Comparison of ENCODE assay signal across 12 cellular contexts in the genomic region with DNA sequence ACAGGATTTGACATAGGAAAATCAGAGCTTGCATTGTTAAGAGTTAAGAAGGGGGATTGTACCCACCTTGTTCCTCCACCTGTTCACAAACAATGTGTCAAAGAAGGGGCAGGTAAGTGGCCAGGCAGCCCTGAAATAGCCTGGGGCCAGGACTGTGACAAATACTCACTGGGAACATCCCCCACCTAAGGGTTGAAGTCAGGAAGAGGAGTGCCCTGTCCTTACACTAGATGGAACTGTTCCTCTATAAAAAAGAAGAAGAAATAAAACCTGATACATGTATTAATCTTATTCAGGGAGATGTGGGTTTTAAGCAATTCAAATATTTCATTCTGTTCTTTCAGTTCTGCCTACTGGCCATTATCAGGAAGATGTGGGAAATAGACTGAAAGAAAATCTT. TPM values are rescaled to one million over a fixed set of nuclear protein-coding genes. Genes with fewer than 3 reads are reported as not detected.
A peak's percentile ranks its signal among the peaks of the same experiment; 100 is the strongest.
DNase-seq lines count a peak whose midpoint lies in the region; TF ChIP-seq lines count a peak whose summit lies in the region.
"Had no signal": no experiment of that assay in that cellular context is flagged by ENCODE, and none has a peak within 500 bp of the region (broad histone marks: within the 10 kb centered on the region; RNA-seq: fewer than 3 reads in every experiment).

No MANE protein-coding gene starts in this region.

- H3K4me3 ChIP-seq in mammary epithelial cell (replicated peaks in 1 of 3; ENCODE audit: insufficient read depth in 1 of 3, low read depth in 2 of 3, low read length in 3 of 3), result no peak overlapping the region
- no peak overlapping the region for H3K4me3 ChIP-seq in neural progenitor cell
- no peak overlapping the region for H3K4me3 ChIP-seq in CD8-positive, alpha-beta memory T cell (ENCODE audit: low read length)
- H3K4me3 ChIP-seq: coronary artery, skin epidermis had no signal

- no peak overlapping the region for H3K9ac ChIP-seq in mammary epithelial cell (ENCODE audit: insufficient read depth, low read length)
- no peak overlapping the region for H3K9ac ChIP-seq in neural progenitor cell

- H3K9me3 Mint-ChIP-seq in neural progenitor cell, result no peaks in the 10 kb centered on the region
- H3K9me3 Mint-ChIP-seq in CD8-positive, alpha-beta memory T cell, result peaks cover 0 to 1% (median 0%) of the 10 kb centered on the region in 5 donors
- H3K9me3 Mint-ChIP-seq: activated T-helper 1 cell treated with anti-CD3 and anti-CD28 coated beads, Interleukin-12 subunit alpha, Interleukin-12 subunit beta, Interleukin-2, Interleukin-4 antibody, amounts not matched to agents 30 ng/mL and 10 ng/mL and 1 ng/mL, durations not matched to agents 14 hours and 24 hours and 36 hours had no signal

- H3F3A ChIP-seq in neural progenitor cell (ENCODE audit: low read depth), result peaks cover 18% of the 10 kb centered on the region

- no peaks in the 10 kb centered on the region for H3K36me3 Mint-ChIP-seq in neural progenitor cell
- no peaks in the 10 kb centered on the region for H3K36me3 Mint-ChIP-seq in CD8-positive, alpha-beta memory T cell

- intact Hi-C loops in mammary epithelial cell (cut with micrococcal nuclease), result loop anchor here (1.0 kb wide), 2 partner anchors 247 to 471 kb away; no protein-coding TSS in a partner anchor

- POLR2A ChIA-PET in CD8-positive, alpha-beta memory T cell (lab: Charles Lee), result no interaction called here

- H3K36me3 ChIP-seq in mammary epithelial cell (ENCODE audit: insufficient read depth, low read length), result no peaks in the 10 kb centered on the region
- H3K36me3 ChIP-seq in neural progenitor cell, result no peaks in the 10 kb centered on the region
- no peaks in the 10 kb centered on the region for H3K36me3 ChIP-seq in CD8-positive, alpha-beta memory T cell (ENCODE audit: insufficient read depth, low read length)

- H3K4me1 Mint-ChIP-seq in neural progenitor cell, result peaks cover 6% of the 10 kb centered on the region
- no peaks in the 10 kb centered on the region for H3K4me1 Mint-ChIP-seq in CD8-positive, alpha-beta memory T cell

- H2AFZ ChIP-seq in mammary epithelial cell (ENCODE audit: low read depth, low read length) (no peak overlapping the region), neural progenitor cell (replicated peaks) (no peak overlapping the region)

- dilution Hi-C loops in mammary epithelial cell (cut with HindIII; ENCODE audit: low sequenced_read_pairs), result no loop called here

- H3K27me3 ChIP-seq in mammary epithelial cell (ENCODE audit: insufficient read depth, low read length) (peaks cover 2% of the 10 kb centered on the region), neural progenitor cell (no peaks in the 10 kb centered on the region)
- H3K27me3 ChIP-seq in CD8-positive, alpha-beta memory T cell (ENCODE audit: insufficient read depth, low read length, poor library complexity, severe bottlenecking), result no peaks in the 10 kb centered on the region

- DNase-seq in NCI-H1105 treated with DMSO at 0.1 percent for 48 hours (lab: John Stamatoyannopoulos, UW), result peak; percentile 15
- DNase-seq in NCI-H1105 (lab: John Stamatoyannopoulos, UW), result no peak
- DNase-seq in NCI-H345 (lab: John Stamatoyannopoulos, UW), result peak; percentile 7
- no peak for DNase-seq in mammary epithelial cell
- DNase-seq in neural progenitor cell (ENCODE audit: low spot score), result no peak
- DNase-seq in activated CD4-positive, alpha-beta T cell treated with anti-CD3 and anti-CD28 coated beads, Interleukin-2, amount 50 U/mL, for 4 hours, result no peak
- DNase-seq in NCI-H2196 (lab: John Stamatoyannopoulos, UW; ENCODE audit: unreplicated experiment), result no peak
- no peak for DNase-seq in CD8-positive, alpha-beta memory T cell
- DNase-seq: NCI-H748 treated with DMSO at 0.1 percent for 48 hours had no signal

- H3K4me2 ChIP-seq in mammary epithelial cell (ENCODE audit: insufficient read depth, low read depth, low read length), result no peak overlapping the region
- H3K4me2 ChIP-seq in neural progenitor cell, result no peak overlapping the region

- no peak overlapping the region for H3K4me3 Mint-ChIP-seq in neural progenitor cell
- no peak overlapping the region for H3K4me3 Mint-ChIP-seq in CD8-positive, alpha-beta memory T cell
- H3K4me3 Mint-ChIP-seq: activated T-helper 1 cell treated with anti-CD3 and anti-CD28 coated beads, Interleukin-12 subunit alpha, Interleukin-12 subunit beta, Interleukin-2, Interleukin-4 antibody, amounts not matched to agents 30 ng/mL and 10 ng/mL and 1 ng/mL, durations not matched to agents 14 hours and 24 hours and 36 hours had no signal

- peaks cover 3% of the 10 kb centered on the region for H3K27me3 Mint-ChIP-seq in neural progenitor cell (ENCODE audit: insufficient read depth, low read depth)
- H3K27me3 Mint-ChIP-seq in CD8-positive, alpha-beta memory T cell, result peaks cover 0 to 1% of the 10 kb centered on the region in 2 donors

- H3K27ac ChIP-seq in mammary epithelial cell (ENCODE audit: insufficient read depth, low read depth, low read length) (no peak overlapping the region), neural progenitor cell (no peak overlapping the region)
- H3K27ac ChIP-seq in CD8-positive, alpha-beta memory T cell (ENCODE audit: low read depth, low read length), result no peak overlapping the region
- H3K27ac ChIP-seq: coronary artery, skin epidermis had no signal

- no peak overlapping the region for H3K27ac Mint-ChIP-seq in neural progenitor cell
- no peak overlapping the region for H3K27ac Mint-ChIP-seq in CD8-positive, alpha-beta memory T cell
- H3K27ac Mint-ChIP-seq: activated T-helper 1 cell treated with anti-CD3 and anti-CD28 coated beads, Interleukin-12 subunit alpha, Interleukin-12 subunit beta, Interleukin-2, Interleukin-4 antibody, amounts not matched to agents 30 ng/mL and 10 ng/mL and 1 ng/mL, durations not matched to agents 14 hours and 24 hours and 36 hours had no signal

- H3K79me2 ChIP-seq in mammary epithelial cell (ENCODE audit: insufficient read depth, low read length) (no peaks in the 10 kb centered on the region), neural progenitor cell (ENCODE audit: low read depth) (no peaks in the 10 kb centered on the region)

- no peaks in the 10 kb centered on the region for H3K4me1 ChIP-seq in mammary epithelial cell (ENCODE audit: insufficient read depth, low read length)
- peaks cover 9% of the 10 kb centered on the region for H3K4me1 ChIP-seq in neural progenitor cell
- no peaks in the 10 kb centered on the region for H3K4me1 ChIP-seq in CD8-positive, alpha-beta memory T cell (ENCODE audit: insufficient read depth, low read length)

- BruUV-seq in mammary epithelial cell (replicated peaks; lab: Mats Ljungman, UMichigan), result no TSS peak

- TF ChIP-seq CTCF in mammary epithelial cell (conservative IDR thresholded peaks at IDR 0.05 in 1 of 2, IDR thresholded peaks at IDR 0.05 in 1 of 2; ENCODE audit: extremely low read depth in 1 of 2, insufficient read depth in 1 of 2, low read depth in 1 of 2, low read length in 2 of 2) (peak; percentile 12 to 49), neural progenitor cell (IDR thresholded peaks at IDR 0.05) (peak; percentile 33)

- CTCF ChIA-PET in mammary epithelial cell (lab: Charles Lee; ENCODE audit: low non-redundant PET), result interaction anchor here (0.7 kb wide), 1 partner anchor 84 kb away, joined by 4 read pairs; no protein-coding TSS in a partner anchor
- CTCF ChIA-PET in CD8-positive, alpha-beta memory T cell (lab: Charles Lee), result no interaction called here

- no peaks in the 10 kb centered on the region for H3K9me3 ChIP-seq in mammary epithelial cell (replicated peaks; ENCODE audit: insufficient read depth, low read length)
- H3K9me3 ChIP-seq in neural progenitor cell (ENCODE audit: low read depth), result no peaks in the 10 kb centered on the region
- H3K9me3 ChIP-seq in CD8-positive, alpha-beta memory T cell (ENCODE audit: low read length), result no peaks in the 10 kb centered on the region

- in situ Hi-C loops in mammary epithelial cell (cut with MboI; ENCODE audit: low sequenced_read_pairs in 2 of 2), result no loop called here

- no peaks in the 10 kb centered on the region for H4K20me1 ChIP-seq in mammary epithelial cell (ENCODE audit: insufficient read depth, low read length)
- H4K20me1 ChIP-seq in neural progenitor cell (ENCODE audit: low read depth), result no peaks in the 10 kb centered on the region

RNA-seq across cellular contexts. Expression of gene TACR1, which starts 41.9 kb away (rescaled TPM):
- not detected for total RNA-seq in mammary epithelial cell
- not detected for polyA plus RNA-seq in mammary epithelial cell
- polyA minus RNA-seq in mammary epithelial cell, result not detected
- not detected in 2 replicates for total RNA-seq in neural progenitor cell (ENCODE audit: low replicate concordance)
- total RNA-seq in CD8-positive, alpha-beta memory T cell, result not detected
- polyA plus RNA-seq in CD8-positive, alpha-beta memory T cell, result not detected
- total RNA-seq: activated T-helper 1 cell treated with anti-CD3 and anti-CD28 coated beads, Interleukin-12 subunit alpha, Interleukin-12 subunit beta, Interleukin-2, Interleukin-4 antibody, amounts not matched to agents 30 ng/mL and 10 ng/mL and 1 ng/mL, durations not matched to agents 14 hours and 24 hours and 36 hours had no signal

Comparison
In these comparisons a context has a peak if more than half of its experiments do, and no peak if none do; other contexts are left out.
1. DNase-seq: peak in NCI-H1105 treated with DMSO at 0.1 percent for 48 hours (single experiment) and NCI-H345 (single experiment); none in NCI-H1105 (single experiment), mammary epithelial cell (single experiment), neural progenitor cell (single experiment), activated CD4-positive, alpha-beta T cell treated with anti-CD3 and anti-CD28 coated beads, Interleukin-2, amount 50 U/mL, for 4 hours (0 of 2), NCI-H2196 (single experiment) and CD8-positive, alpha-beta memory T cell (0 of 5).